ENCODE assay signal across 24 cellular contexts in genomic region chr3:190591080-190591479, GRCh38.
DNase-seq lines count a peak whose midpoint lies in the region; ATAC-seq, FAIRE-seq and TF ChIP-seq lines count a peak whose summit lies in the region.
"Had no signal": no experiment of that assay in that cellular context is flagged by ENCODE, and none has a peak within 500 bp of the region (broad histone marks: within the 10 kb centered on the region; RNA-seq: fewer than 3 reads in every experiment).

No MANE protein-coding gene starts in this region.

- H3K36me3 ChIP-seq in right lobe of liver, result no peaks in the 10 kb centered on the region
- H3K36me3 ChIP-seq: BE2C, ovary, vagina had no signal

- no peak for TF ChIP-seq POLR2A in right lobe of liver (IDR thresholded peaks at IDR 0.05)

- no peaks in the 10 kb centered on the region for H3K27me3 ChIP-seq in right lobe of liver
- H3K27me3 ChIP-seq: BE2C, ovary, vagina had no signal

- H3K9me3 ChIP-seq in right lobe of liver, result no peaks in the 10 kb centered on the region
- H3K9me3 ChIP-seq: BE2C, ovary, vagina had no signal

- intact Hi-C loops in right lobe of liver (cut with DNase I), result no loop called here

- TF ChIP-seq CTCF in LNCaP clone FGC (IDR thresholded peaks at IDR 0.05; ENCODE audit: control insufficient read depth, extremely low read depth, insufficient read depth) (no peak), right lobe of liver (IDR thresholded peaks at IDR 0.05) (no peak)

- peak overlapping the region; percentile 33 for H3K4me3 ChIP-seq in LNCaP clone FGC (ENCODE audit: low read depth, low read length)
- peak overlapping the region in 1 of 3 donors; percentile 15 for H3K4me3 ChIP-seq in right lobe of liver
- H3K4me3 ChIP-seq: ovary, vagina had no signal

- FAIRE-seq in urothelium cell line (lab: Jason Lieb, UNC), result no peak
- FAIRE-seq: astrocyte had no signal

- peaks cover 0 to 34% (median 8%) of the 10 kb centered on the region in 4 donors for H3K4me1 ChIP-seq in right lobe of liver
- H3K4me1 ChIP-seq: BE2C had no signal

- DNase-seq in NCI-H146 (lab: John Stamatoyannopoulos, UW) (peak; percentile 28), NCI-H146 treated with DMSO at 0.1 percent for 48 hours (lab: John Stamatoyannopoulos, UW; ENCODE audit: unreplicated experiment) (no peak), LNCaP clone FGC (ENCODE audit: low read depth) (peak; percentile 93), NCI-H526 treated with DMSO at 0.1 percent for 48 hours (lab: John Stamatoyannopoulos, UW) (peak; percentile 78), right lobe of liver (no peak), urothelium cell line (ENCODE audit: low spot score) (no peak)
- DNase-seq in activated CD4-positive, CD25-positive, alpha-beta regulatory T cell (lab: John Stamatoyannopoulos, UW), result no peak
- DNase-seq: activated CD4-positive, alpha-beta T cell treated with anti-CD3 and anti-CD28 coated beads for 1 hour; activated naive CD4-positive, alpha-beta T cell treated with anti-CD3 and anti-CD28 coated beads, Interleukin-2, amount 50 U/mL, for 16 hours; activated T-cell treated with anti-CD3 and anti-CD28 coated beads, Interleukin-2, amount 50 U/mL, for 4 hours; BE2C; erythroblast; GDM1; HFFc6; NCI-H2171; NK-92 treated with Interleukin-12 subunit alpha and Interleukin-12 subunit beta, amount 100 ng/mL, for 24 hours; ovary; stimulated activated CD4-positive, alpha-beta T cell treated with anti-CD3 and anti-CD28 coated beads, Interleukin-15, amount 100 ng/mL, for 24 hours; T1000 had no signal

- ATAC-seq in right lobe of liver, result peak; percentile 56 to 76 (median 70)
- no peak for ATAC-seq in HG02678 (IDR thresholded peaks at IDR 0.05; ENCODE audit: unreplicated experiment)
- ATAC-seq: activated T-cell treated with anti-CD3 and anti-CD28 coated beads, Interleukin-2, amount 50 U/mL, for 4 hours; natural killer cell treated with Interleukin-12 subunit alpha and Interleukin-12 subunit beta and Interleukin-15 and Interleukin-18, amount 100 ng/mL, for 72 hours; sciatic nerve had no signal

- peak overlapping the region; percentile 61 to 90 (median 72) for H3K27ac ChIP-seq in right lobe of liver
- H3K27ac ChIP-seq: ovary, vagina had no signal

- 24% methylated on average over 6 of the region's 6 CpGs for WGBS in right lobe of liver (ENCODE audit: insufficient coverage, low coverage, low lambda C conversion rate, missing lambda C conversion rate)

Comparison
In these comparisons a context has a peak if more than half of its experiments do, and no peak if none do; other contexts are left out.
1. DNase-seq: peak in NCI-H146 (single experiment), LNCaP clone FGC (single experiment) and NCI-H526 treated with DMSO at 0.1 percent for 48 hours (single experiment); none in NCI-H146 treated with DMSO at 0.1 percent for 48 hours (single experiment), right lobe of liver (0 of 3), activated CD4-positive, CD25-positive, alpha-beta regulatory T cell (0 of 4) and urothelium cell line (single experiment).